Comparison of ENCODE assay signal across 8 cellular contexts in genomic region chr17:56596741-56597494, GRCh38. TPM values are rescaled to one million over a fixed set of nuclear protein-coding genes. Genes with fewer than 3 reads are reported as not detected.
DNase-seq lines count a peak whose midpoint lies in the region; TF ChIP-seq lines count a peak whose summit lies in the region.

No MANE protein-coding gene starts in this region.

- H3K36me3 ChIP-seq in SJCRH30: no peaks in the 10 kb centered on the region

- H3K9me3 ChIP-seq in SJCRH30 (replicated peaks): no peaks in the 10 kb centered on the region

- H3K4me1 ChIP-seq in SJCRH30: peaks cover 30% of the 10 kb centered on the region

- H3K27ac ChIP-seq in SJCRH30: peak overlapping the region; percentile 99

- no peak for TF ChIP-seq CTCF in foreskin fibroblast (IDR thresholded peaks at IDR 0.05; ENCODE audit: low read depth, low read length)

- DNase-seq in NCI-H1694 (lab: John Stamatoyannopoulos, UW) (peak; percentile 14), NCI-H1694 treated with DMSO at 0.1 percent for 48 hours (lab: John Stamatoyannopoulos, UW) (no peak), SJCRH30 (peak in 1 of 2 experiments; percentile 82), foreskin fibroblast (peak in 1 of 2 donors; percentile 8), NCI-H2029 (lab: John Stamatoyannopoulos, UW) (no peak), HT-29 (ENCODE audit: low spot score) (no peak), hippocampal formation (lab: John Stamatoyannopoulos, UW) (no peak)
- DNase-seq in stimulated activated CD8-positive, alpha-beta memory T cell treated with anti-CD3 and anti-CD28 coated beads, Interleukin-4, amount 100 ng/mL, for 48 hours: peak; percentile 37

- H3K4me3 ChIP-seq in SJCRH30 (peak overlapping the region; percentile 89), foreskin fibroblast (ENCODE audit: low read depth in 1 of 2, low read length in 2 of 2) (peak overlapping the region; percentile 47 to 61)

- no peaks in the 10 kb centered on the region for H3K27me3 ChIP-seq in SJCRH30

RNA-seq across cellular contexts. Expression of gene NOG, which starts 3.4 kb away (rescaled TPM):
- total RNA-seq in SJCRH30 (2014; rRNA removed; shearing (Covaris generic)): 19.8 and 20.3 TPM in 2 replicates
- not detected in 2 replicates for total RNA-seq in HT-29 (2014; rRNA removed; shearing (Covaris generic))

Comparison
In these comparisons a context has a peak if more than half of its experiments do, and no peak if none do; other contexts are left out.
1. DNase-seq: peak in NCI-H1694 (single experiment) and stimulated activated CD8-positive, alpha-beta memory T cell treated with anti-CD3 and anti-CD28 coated beads, Interleukin-4, amount 100 ng/mL, for 48 hours (single experiment); none in NCI-H1694 treated with DMSO at 0.1 percent for 48 hours (single experiment), NCI-H2029 (single experiment), HT-29 (single experiment) and hippocampal formation (0 of 2).
2. RNA of gene NOG, which starts 3.4 kb away (total RNA-seq): 19.8 to 20.3 TPM in SJCRH30; not detected in HT-29; every median in the first group is over 10 times any median in the second.